24 cellular contexts compared by ENCODE assay signal in genomic region chr1:7100479-7100878, GRCh38.
A peak's percentile ranks its signal among the peaks of the same experiment; 100 is the strongest.
DNase-seq lines count a peak whose midpoint lies in the region; ATAC-seq and TF ChIP-seq lines count a peak whose summit lies in the region.
"Had no signal": no experiment of that assay in that cellular context is flagged by ENCODE, and none has a peak within 500 bp of the region (broad histone marks: within the 10 kb centered on the region; RNA-seq: fewer than 3 reads in every experiment).

No MANE protein-coding gene starts in this region.

- H3K79me2 ChIP-seq in smooth muscle cell (ENCODE audit: low read depth): no peaks in the 10 kb centered on the region

- peak overlapping the region; percentile 62 for H3K4me2 ChIP-seq in smooth muscle cell
- H3K4me2 ChIP-seq: A549 had no signal

- TF ChIP-seq CTCF in glutamatergic neuron (IDR thresholded peaks at IDR 0.05; ENCODE audit: partially characterized antibody, unreplicated experiment): no peak
- no peak for TF ChIP-seq CTCF in smooth muscle cell (IDR thresholded peaks at IDR 0.05; ENCODE audit: borderline replicate concordance, insufficient read depth, poor library complexity, severe bottlenecking)

- peak overlapping the region; percentile 43 for H3K27ac ChIP-seq in smooth muscle cell (ENCODE audit: low read depth)
- H3K27ac ChIP-seq: A549, C4-2B, GM23248 had no signal

- peaks cover 8% of the 10 kb centered on the region for H3K27me3 Mint-ChIP-seq in activated naive CD4-positive, alpha-beta T cell treated with anti-CD3 and anti-CD28 coated beads, Interleukin-2, amount 50 U/mL, for 24 hours
- peaks cover 9% of the 10 kb centered on the region for H3K27me3 Mint-ChIP-seq in glutamatergic neuron (ENCODE audit: unreplicated experiment)

- H3K4me3 Mint-ChIP-seq in activated naive CD4-positive, alpha-beta T cell treated with anti-CD3 and anti-CD28 coated beads, Interleukin-2, amount 50 U/mL, for 24 hours: no peak overlapping the region
- H3K4me3 Mint-ChIP-seq in glutamatergic neuron (ENCODE audit: unreplicated experiment): no peak overlapping the region
- H3K4me3 Mint-ChIP-seq: CD4-positive, CD25-positive, alpha-beta regulatory T cell; CD8-positive, alpha-beta memory T cell had no signal

- no peak for ATAC-seq in HG03521 (IDR thresholded peaks at IDR 0.05; ENCODE audit: unreplicated experiment)
- ATAC-seq: A549, GM12878 had no signal

- no peaks in the 10 kb centered on the region for H3K9me3 Mint-ChIP-seq in activated naive CD4-positive, alpha-beta T cell treated with anti-CD3 and anti-CD28 coated beads, Interleukin-2, amount 50 U/mL, for 24 hours
- peaks cover 6% of the 10 kb centered on the region for H3K9me3 Mint-ChIP-seq in glutamatergic neuron (ENCODE audit: unreplicated experiment)
- H3K9me3 Mint-ChIP-seq: CD8-positive, alpha-beta memory T cell had no signal

- no peaks in the 10 kb centered on the region for H3F3A ChIP-seq in smooth muscle cell (ENCODE audit: low read depth)

- H3K9me3 ChIP-seq in smooth muscle cell (replicated peaks; ENCODE audit: low read depth): no peaks in the 10 kb centered on the region
- H3K9me3 ChIP-seq: A549, BE2C had no signal

- no peaks in the 10 kb centered on the region for H3K4me1 ChIP-seq in smooth muscle cell (ENCODE audit: low read depth)
- H3K4me1 ChIP-seq: A549, BE2C had no signal

- 88% methylated on average over 8 of the region's 8 CpGs for WGBS in smooth muscle cell (ENCODE audit: low lambda C conversion rate)

- H4K20me1 ChIP-seq in smooth muscle cell (ENCODE audit: low read depth): no peaks in the 10 kb centered on the region

- H3K36me3 ChIP-seq in smooth muscle cell (ENCODE audit: low read depth): no peaks in the 10 kb centered on the region
- H3K36me3 ChIP-seq: BE2C had no signal

- no peak overlapping the region for H2AFZ ChIP-seq in smooth muscle cell (ENCODE audit: low read depth)
- H2AFZ ChIP-seq: GM23248 had no signal

- H3K4me1 Mint-ChIP-seq in activated naive CD4-positive, alpha-beta T cell treated with anti-CD3 and anti-CD28 coated beads, Interleukin-2, amount 50 U/mL, for 24 hours: no peaks in the 10 kb centered on the region
- H3K4me1 Mint-ChIP-seq in glutamatergic neuron (ENCODE audit: low read depth, unreplicated experiment): peaks cover 12% of the 10 kb centered on the region
- H3K4me1 Mint-ChIP-seq: CD4-positive, CD25-positive, alpha-beta regulatory T cell; CD8-positive, alpha-beta memory T cell had no signal

- no peak for DNase-seq in activated naive CD4-positive, alpha-beta T cell treated with Interleukin-2 at 50 U/mL for 16 hours
- DNase-seq in RPMI8226 (peak; percentile 62), glutamatergic neuron (no peak), smooth muscle cell (lab: John Stamatoyannopoulos, UW; ENCODE audit: unreplicated experiment) (no peak), G401 (ENCODE audit: low spot score) (no peak), COLO668 (lab: John Stamatoyannopoulos, UW; ENCODE audit: unreplicated experiment) (no peak)
- DNase-seq: 8988T; ACHN; AML-193; BE2C; Calu3; CD4-positive, CD25-positive, alpha-beta regulatory T cell; CD8-positive, alpha-beta memory T cell; COR-L47; DMS53; DND-41; GDM1; HCEC 1CT had no signal

- H3K4me3 ChIP-seq in smooth muscle cell: no peak overlapping the region
- H3K4me3 ChIP-seq: A549, GM12878, GM23248 had no signal

- in situ Hi-C loops in G401 (cut with HindIII; ENCODE audit: low sequenced_read_pairs): no loop called here

- H3K9ac ChIP-seq in smooth muscle cell (ENCODE audit: low read depth): no peak overlapping the region
- H3K9ac ChIP-seq: GM23248 had no signal

- no peaks in the 10 kb centered on the region for H3K36me3 Mint-ChIP-seq in activated naive CD4-positive, alpha-beta T cell treated with anti-CD3 and anti-CD28 coated beads, Interleukin-2, amount 50 U/mL, for 24 hours
- no peaks in the 10 kb centered on the region for H3K36me3 Mint-ChIP-seq in glutamatergic neuron (ENCODE audit: unreplicated experiment)
- H3K36me3 Mint-ChIP-seq: CD4-positive, CD25-positive, alpha-beta regulatory T cell; CD8-positive, alpha-beta memory T cell had no signal

- H3K27ac Mint-ChIP-seq in activated naive CD4-positive, alpha-beta T cell treated with anti-CD3 and anti-CD28 coated beads, Interleukin-2, amount 50 U/mL, for 24 hours: peak overlapping the region; percentile 5
- peak overlapping the region; percentile 3 for H3K27ac Mint-ChIP-seq in glutamatergic neuron (ENCODE audit: unreplicated experiment)
- H3K27ac Mint-ChIP-seq: CD4-positive, CD25-positive, alpha-beta regulatory T cell; CD8-positive, alpha-beta memory T cell had no signal

- H3K27me3 ChIP-seq in smooth muscle cell (ENCODE audit: low read depth): peaks cover 15% of the 10 kb centered on the region
- H3K27me3 ChIP-seq: BE2C had no signal
